Comparison of ENCODE assay signal across 1 cellular context in genomic region chr10:29689001-29689400, GRCh38.
TF ChIP-seq lines count a peak whose summit lies in the region.

No MANE protein-coding gene starts in this region.

TF ChIP-seq in A549, 52 proteins besides CTCF, POLR2A, EP300 and RAD21 (continued from another document):
- TF ChIP-seq PBX3 (IDR thresholded peaks at IDR 0.05): no peak
